ENCODE assay signal across 10 cellular contexts in the genomic region with DNA sequence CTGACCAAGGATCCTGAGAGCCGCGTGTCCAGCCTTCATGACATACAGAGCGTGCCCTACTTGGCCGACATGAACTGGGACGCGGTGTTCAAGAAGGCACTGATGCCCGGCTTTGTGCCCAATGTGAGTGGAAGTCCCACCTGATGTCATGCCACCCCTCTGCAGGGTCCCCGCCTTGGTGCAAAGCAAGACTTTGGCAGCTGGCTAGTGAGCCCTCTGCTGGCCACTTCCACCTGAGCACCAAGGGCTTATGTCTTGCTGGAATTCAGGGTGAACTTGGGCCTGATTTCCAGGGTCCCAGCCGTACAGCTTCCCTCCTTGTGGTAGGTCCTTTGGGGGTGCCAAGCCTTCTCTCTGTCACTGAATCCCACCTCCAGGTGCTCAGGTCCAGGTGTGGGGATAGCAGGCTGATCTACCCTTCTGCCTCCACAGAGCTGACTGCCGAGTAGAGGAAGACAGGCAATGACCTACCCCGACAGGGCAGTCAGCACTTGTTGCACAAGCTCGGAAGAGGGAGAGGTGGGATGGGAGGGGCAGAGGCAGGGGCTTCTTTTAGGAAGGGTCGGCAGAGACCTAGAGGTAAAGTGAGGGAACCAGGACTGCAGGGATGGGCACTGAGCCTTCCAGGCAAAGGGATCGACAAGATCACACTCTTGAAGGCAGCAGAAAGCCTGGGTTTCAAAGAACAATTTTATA.
DNase-seq lines count a peak whose midpoint lies in the region; ATAC-seq and TF ChIP-seq lines count a peak whose summit lies in the region.
"Had no signal": no experiment of that assay in that cellular context is flagged by ENCODE, and none has a peak within 500 bp of the region (broad histone marks: within the 10 kb centered on the region; RNA-seq: fewer than 3 reads in every experiment).

No MANE protein-coding gene starts in this region.

- H3K4me3 ChIP-seq in dorsolateral prefrontal cortex: no peak overlapping the region
- H3K4me3 ChIP-seq: BLaER1, tibial artery had no signal

- no peak for ATAC-seq in GM18520 (IDR thresholded peaks at IDR 0.05; ENCODE audit: unreplicated experiment)

- DNase-seq in NCI-H1436 (lab: John Stamatoyannopoulos, UW) (peak; percentile 9), NCI-H1436 treated with DMSO at 0.1 percent for 48 hours (lab: John Stamatoyannopoulos, UW) (no peak), LoVo (ENCODE audit: low spot score) (peak; percentile 4), dorsolateral prefrontal cortex (peak in 3 of 10 donors; percentile 10 to 37 (median 21)), midbrain (lab: John Stamatoyannopoulos, UW) (peak; percentile 12), posterior vena cava (ENCODE audit: low spot score) (no peak), NCI-H2029 (lab: John Stamatoyannopoulos, UW) (no peak)

- peaks cover 0 to 1% (median 0%) of the 10 kb centered on the region in 45 donors for H3K27me3 ChIP-seq in dorsolateral prefrontal cortex
- H3K27me3 ChIP-seq: BLaER1, tibial artery had no signal

- intact Hi-C loops in dorsolateral prefrontal cortex (cut with DNase I): loop anchor here (5.0 to 10.0 kb wide), 2 partner anchors 403 to 405 kb away; partner anchors contain the start of gene STK32B (in 1 of the 2)
- intact Hi-C loops in posterior vena cava (cut with DNase I): no loop called here

- TF ChIP-seq CTCF in dorsolateral prefrontal cortex (IDR thresholded peaks at IDR 0.05 in 54 of 56, conservative IDR thresholded peaks at IDR 0.05 in 2 of 56; ENCODE audit: low read depth in 1 of 56, partially characterized antibody in 56 of 56): peak in 53 of 56 donors; percentile 24 to 68 (median 47)

- H3K27ac ChIP-seq in dorsolateral prefrontal cortex: no peak overlapping the region
- H3K27ac ChIP-seq: BLaER1, tibial artery had no signal

Comparison
In these comparisons a context has a peak if more than half of its experiments do, and no peak if none do; other contexts are left out.
1. DNase-seq: peak in NCI-H1436 (single experiment), LoVo (single experiment) and midbrain (single experiment); none in NCI-H1436 treated with DMSO at 0.1 percent for 48 hours (single experiment), posterior vena cava (single experiment) and NCI-H2029 (single experiment).
2. intact Hi-C loops: an anchor here in dorsolateral prefrontal cortex (5.0 to 10.0 kb wide); none called in posterior vena cava.